In genomic region chr20:25247100-25247665, GRCh38 we compare ENCODE assay signal across 8 cellular contexts. TPM values are rescaled to one million over a fixed set of nuclear protein-coding genes. Genes with fewer than 3 reads are reported as not detected.
DNase-seq lines count a peak whose midpoint lies in the region; ATAC-seq and TF ChIP-seq lines count a peak whose summit lies in the region.

No MANE protein-coding gene starts in this region.

- H3K36me3 ChIP-seq in KMS-11 (ENCODE audit: insufficient read depth) (no peaks in the 10 kb centered on the region), liver (ENCODE audit: control insufficient read depth in 4 of 4, insufficient read depth in 3 of 4, low read depth in 1 of 4, low read length in 3 of 4) (no peaks in the 10 kb centered on the region)

- H3K4me2 ChIP-seq in KMS-11, result peak overlapping the region; percentile 57

- peak overlapping the region; percentile 40 to 86 for H3K27ac Mint-ChIP-seq in stimulated activated naive CD8-positive, alpha-beta T cell treated with anti-CD3 and anti-CD28 coated beads, Interleukin-15, amount 100 ng/mL, for 72 hours

- TF ChIP-seq RAD21 in liver (IDR thresholded peaks at IDR 0.05), result peak; percentile 56 to 61

- H3K9me3 ChIP-seq in liver (ENCODE audit: control insufficient read depth in 4 of 4, low read length in 3 of 4), result peaks cover 0 to 3% (median 0%) of the 10 kb centered on the region in 4 donors

- no peaks in the 10 kb centered on the region for H4K20me1 ChIP-seq in KMS-11 (ENCODE audit: insufficient read depth)

- peaks cover 53% of the 10 kb centered on the region for H3K4me1 Mint-ChIP-seq in stimulated activated naive CD8-positive, alpha-beta T cell treated with anti-CD3 and anti-CD28 coated beads, Interleukin-15, amount 100 ng/mL, for 72 hours

- H3K4me1 ChIP-seq in KMS-11 (ENCODE audit: low read depth, poor library complexity, severe bottlenecking) (peaks cover 44% of the 10 kb centered on the region), liver (ENCODE audit: control insufficient read depth in 4 of 4, insufficient read depth in 4 of 4, low read length in 3 of 4) (peaks cover 3 to 26% (median 16%) of the 10 kb centered on the region in 4 donors)

- H3K4me3 Mint-ChIP-seq in stimulated activated naive CD8-positive, alpha-beta T cell treated with anti-CD3 and anti-CD28 coated beads, Interleukin-15, amount 100 ng/mL, for 72 hours, result peak overlapping the region; percentile 88 to 94

- peak overlapping the region; percentile 78 for H2AFZ ChIP-seq in KMS-11 (ENCODE audit: low read depth)

- H3K27me3 Mint-ChIP-seq in stimulated activated naive CD8-positive, alpha-beta T cell treated with anti-CD3 and anti-CD28 coated beads, Interleukin-15, amount 100 ng/mL, for 72 hours, result peaks cover 15% of the 10 kb centered on the region

- H3K9ac ChIP-seq in KMS-11 (no peak overlapping the region), liver (ENCODE audit: low read depth in 1 of 2, low read length in 2 of 2) (peak overlapping the region in 1 of 2 donors; percentile 77)

- peak; percentile 12 for ATAC-seq in GM21423 (IDR thresholded peaks at IDR 0.05; ENCODE audit: unreplicated experiment)
- ATAC-seq in stimulated activated naive CD8-positive, alpha-beta T cell treated with anti-CD3 and anti-CD28 coated beads, Interleukin-15, amount 100 ng/mL, for 72 hours, result peak; percentile 50

- no peak for TF ChIP-seq CTCF in KMS-11 (conservative IDR thresholded peaks at IDR 0.05; ENCODE audit: low read depth, low read length)
- peak; percentile 19 for TF ChIP-seq CTCF in liver (IDR thresholded peaks at IDR 0.05; ENCODE audit: low read depth, low read length, missing input control)

- H3K9me3 Mint-ChIP-seq in stimulated activated naive CD8-positive, alpha-beta T cell treated with anti-CD3 and anti-CD28 coated beads, Interleukin-15, amount 100 ng/mL, for 72 hours, result no peaks in the 10 kb centered on the region

- WGBS in liver, result 3% methylated on average over 28 of the region's 28 CpGs

- H3K79me2 ChIP-seq in KMS-11 (ENCODE audit: insufficient read depth, low read depth), result peaks cover 29% of the 10 kb centered on the region

- H3K27me3 ChIP-seq in KMS-11 (ENCODE audit: insufficient read depth, low read depth) (no peaks in the 10 kb centered on the region), liver (ENCODE audit: control insufficient read depth in 4 of 4, insufficient read depth in 4 of 4, low read length in 3 of 4) (no peaks in the 10 kb centered on the region)

- H3K27ac ChIP-seq in KMS-11 (no peak overlapping the region), liver (ENCODE audit: low read depth in 1 of 2, low read length in 2 of 2) (peak overlapping the region; percentile 73 to 88)

- DNase-seq in DMS53 (lab: John Stamatoyannopoulos, UW) (peak; percentile 82), T follicular helper cell (ENCODE audit: low read depth) (peak; percentile 9), ecto neural progenitor cell (ENCODE audit: low spot score) (peak; percentile 81)
- DNase-seq in stimulated activated naive CD8-positive, alpha-beta T cell treated with anti-CD3 and anti-CD28 coated beads, Interleukin-15, amount 100 ng/mL, for 72 hours, result peak in 1 of 2 donors; percentile 40
- no peak for DNase-seq in stimulated activated CD8-positive, alpha-beta memory T cell treated with anti-CD3 and anti-CD28 coated beads, Interleukin-4, amount 100 ng/mL, for 48 hours

- H3K4me3 ChIP-seq in KMS-11 (IDR thresholded peaks at IDR 0.05; ENCODE audit: insufficient read depth, low read depth, low read length), result no peak overlapping the region
- H3K4me3 ChIP-seq in liver (ENCODE audit: low read depth in 1 of 3, low read length in 3 of 3), result peak overlapping the region; percentile 63 to 87 (median 70)

TF ChIP-seq in liver, 16 proteins besides CTCF, POLR2A, EP300 and RAD21:
- peak; percentile 39 for TF ChIP-seq REST (IDR thresholded peaks at IDR 0.05)
- TF ChIP-seq YY1 (IDR thresholded peaks at IDR 0.05), result peak; percentile 58
- TF ChIP-seq TAF1 (conservative IDR thresholded peaks at IDR 0.05), result no peak
- TF ChIP-seq HNF4A (conservative IDR thresholded peaks at IDR 0.05), result peak in 1 of 2 donors; percentile 20

RNA-seq across cellular contexts. Expression of gene PYGB, which starts 0.7 kb away (rescaled TPM):
- total RNA-seq in liver, result 10 to 100 TPM; 11.3 to 11.7 TPM
- polyA plus RNA-seq in liver, result 1 to 10 TPM; 3.6 to 8.3 TPM

RNA-seq across cellular contexts. Expression of gene ENTPD6, which starts 51.7 kb away (rescaled TPM):
- 10 to 100 TPM; 19.0 to 29.7 TPM for total RNA-seq in liver
- polyA plus RNA-seq in liver, result 10 to 100 TPM; 14.9 to 29.9 TPM
